ENCODE assay signal across 1 cellular context in genomic region chr2:186327251-186327868, GRCh38.
TF ChIP-seq lines count a peak whose summit lies in the region.

No MANE protein-coding gene starts in this region.

TF ChIP-seq in GM12878, 131 proteins besides CTCF, POLR2A, EP300 and RAD21 (continued from another document):
- TF ChIP-seq ZBTB33 (IDR thresholded peaks at IDR 0.05) (no peak), ASH2L (IDR thresholded peaks at IDR 0.05; ENCODE audit: borderline replicate concordance, low read depth) (no peak), ZNF24 (IDR thresholded peaks at IDR 0.05) (0 out of 2 replicates have a peak, but pooled peaks have one; percentile 28), ATF7 (IDR thresholded peaks at IDR 0.05; ENCODE audit: low read depth) (peak; percentile 29; the same call in 1 of the 2 replicates), KAT2A (conservative IDR thresholded peaks at IDR 0.05; ENCODE audit: control insufficient read depth, low read depth, low read length) (no peak), NFXL1 (IDR thresholded peaks at IDR 0.05; ENCODE audit: borderline replicate concordance) (no peak), MEF2B (IDR thresholded peaks at IDR 0.05; ENCODE audit: partially characterized antibody, poor library complexity, severe bottlenecking) (peak; percentile 68)
- TF ChIP-seq, protein P1, sequence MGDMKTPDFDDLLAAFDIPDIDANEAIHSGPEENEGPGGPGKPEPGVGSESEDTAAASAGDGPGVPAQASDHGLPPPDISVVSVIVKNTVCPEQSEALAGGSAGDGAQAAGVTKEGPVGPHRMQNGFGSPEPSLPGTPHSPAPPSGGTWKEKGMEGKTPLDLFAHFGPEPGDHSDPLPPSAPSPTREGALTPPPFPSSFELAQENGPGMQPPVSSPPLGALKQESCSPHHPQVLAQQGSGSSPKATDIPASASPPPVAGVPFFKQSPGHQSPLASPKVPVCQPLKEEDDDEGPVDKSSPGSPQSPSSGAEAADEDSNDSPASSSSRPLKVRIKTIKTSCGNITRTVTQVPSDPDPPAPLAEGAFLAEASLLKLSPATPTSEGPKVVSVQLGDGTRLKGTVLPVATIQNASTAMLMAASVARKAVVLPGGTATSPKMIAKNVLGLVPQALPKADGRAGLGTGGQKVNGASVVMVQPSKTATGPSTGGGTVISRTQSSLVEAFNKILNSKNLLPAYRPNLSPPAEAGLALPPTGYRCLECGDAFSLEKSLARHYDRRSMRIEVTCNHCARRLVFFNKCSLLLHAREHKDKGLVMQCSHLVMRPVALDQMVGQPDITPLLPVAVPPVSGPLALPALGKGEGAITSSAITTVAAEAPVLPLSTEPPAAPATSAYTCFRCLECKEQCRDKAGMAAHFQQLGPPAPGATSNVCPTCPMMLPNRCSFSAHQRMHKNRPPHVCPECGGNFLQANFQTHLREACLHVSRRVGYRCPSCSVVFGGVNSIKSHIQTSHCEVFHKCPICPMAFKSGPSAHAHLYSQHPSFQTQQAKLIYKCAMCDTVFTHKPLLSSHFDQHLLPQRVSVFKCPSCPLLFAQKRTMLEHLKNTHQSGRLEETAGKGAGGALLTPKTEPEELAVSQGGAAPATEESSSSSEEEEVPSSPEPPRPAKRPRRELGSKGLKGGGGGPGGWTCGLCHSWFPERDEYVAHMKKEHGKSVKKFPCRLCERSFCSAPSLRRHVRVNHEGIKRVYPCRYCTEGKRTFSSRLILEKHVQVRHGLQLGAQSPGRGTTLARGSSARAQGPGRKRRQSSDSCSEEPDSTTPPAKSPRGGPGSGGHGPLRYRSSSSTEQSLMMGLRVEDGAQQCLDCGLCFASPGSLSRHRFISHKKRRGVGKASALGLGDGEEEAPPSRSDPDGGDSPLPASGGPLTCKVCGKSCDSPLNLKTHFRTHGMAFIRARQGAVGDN (IDR thresholded peaks at IDR 0.05) = no peak
- TF ChIP-seq, protein P2, sequence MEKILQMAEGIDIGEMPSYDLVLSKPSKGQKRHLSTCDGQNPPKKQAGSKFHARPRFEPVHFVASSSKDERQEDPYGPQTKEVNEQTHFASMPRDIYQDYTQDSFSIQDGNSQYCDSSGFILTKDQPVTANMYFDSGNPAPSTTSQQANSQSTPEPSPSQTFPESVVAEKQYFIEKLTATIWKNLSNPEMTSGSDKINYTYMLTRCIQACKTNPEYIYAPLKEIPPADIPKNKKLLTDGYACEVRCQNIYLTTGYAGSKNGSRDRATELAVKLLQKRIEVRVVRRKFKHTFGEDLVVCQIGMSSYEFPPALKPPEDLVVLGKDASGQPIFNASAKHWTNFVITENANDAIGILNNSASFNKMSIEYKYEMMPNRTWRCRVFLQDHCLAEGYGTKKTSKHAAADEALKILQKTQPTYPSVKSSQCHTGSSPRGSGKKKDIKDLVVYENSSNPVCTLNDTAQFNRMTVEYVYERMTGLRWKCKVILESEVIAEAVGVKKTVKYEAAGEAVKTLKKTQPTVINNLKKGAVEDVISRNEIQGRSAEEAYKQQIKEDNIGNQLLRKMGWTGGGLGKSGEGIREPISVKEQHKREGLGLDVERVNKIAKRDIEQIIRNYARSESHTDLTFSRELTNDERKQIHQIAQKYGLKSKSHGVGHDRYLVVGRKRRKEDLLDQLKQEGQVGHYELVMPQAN (conservative IDR thresholded peaks at IDR 0.05) = no peak
- TF ChIP-seq, protein P3, sequence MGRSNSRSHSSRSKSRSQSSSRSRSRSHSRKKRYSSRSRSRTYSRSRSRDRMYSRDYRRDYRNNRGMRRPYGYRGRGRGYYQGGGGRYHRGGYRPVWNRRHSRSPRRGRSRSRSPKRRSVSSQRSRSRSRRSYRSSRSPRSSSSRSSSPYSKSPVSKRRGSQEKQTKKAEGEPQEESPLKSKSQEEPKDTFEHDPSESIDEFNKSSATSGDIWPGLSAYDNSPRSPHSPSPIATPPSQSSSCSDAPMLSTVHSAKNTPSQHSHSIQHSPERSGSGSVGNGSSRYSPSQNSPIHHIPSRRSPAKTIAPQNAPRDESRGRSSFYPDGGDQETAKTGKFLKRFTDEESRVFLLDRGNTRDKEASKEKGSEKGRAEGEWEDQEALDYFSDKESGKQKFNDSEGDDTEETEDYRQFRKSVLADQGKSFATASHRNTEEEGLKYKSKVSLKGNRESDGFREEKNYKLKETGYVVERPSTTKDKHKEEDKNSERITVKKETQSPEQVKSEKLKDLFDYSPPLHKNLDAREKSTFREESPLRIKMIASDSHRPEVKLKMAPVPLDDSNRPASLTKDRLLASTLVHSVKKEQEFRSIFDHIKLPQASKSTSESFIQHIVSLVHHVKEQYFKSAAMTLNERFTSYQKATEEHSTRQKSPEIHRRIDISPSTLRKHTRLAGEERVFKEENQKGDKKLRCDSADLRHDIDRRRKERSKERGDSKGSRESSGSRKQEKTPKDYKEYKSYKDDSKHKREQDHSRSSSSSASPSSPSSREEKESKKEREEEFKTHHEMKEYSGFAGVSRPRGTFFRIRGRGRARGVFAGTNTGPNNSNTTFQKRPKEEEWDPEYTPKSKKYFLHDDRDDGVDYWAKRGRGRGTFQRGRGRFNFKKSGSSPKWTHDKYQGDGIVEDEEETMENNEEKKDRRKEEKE (IDR thresholded peaks at IDR 0.05) = no peak
- TF ChIP-seq, protein P4, sequence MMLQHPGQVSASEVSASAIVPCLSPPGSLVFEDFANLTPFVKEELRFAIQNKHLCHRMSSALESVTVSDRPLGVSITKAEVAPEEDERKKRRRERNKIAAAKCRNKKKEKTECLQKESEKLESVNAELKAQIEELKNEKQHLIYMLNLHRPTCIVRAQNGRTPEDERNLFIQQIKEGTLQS (IDR thresholded peaks at IDR 0.05; ENCODE audit: borderline replicate concordance, extremely low read depth, low read depth, low read length) = no peak
